Comparison of ENCODE assay signal across 28 cellular contexts in the genomic region with DNA sequence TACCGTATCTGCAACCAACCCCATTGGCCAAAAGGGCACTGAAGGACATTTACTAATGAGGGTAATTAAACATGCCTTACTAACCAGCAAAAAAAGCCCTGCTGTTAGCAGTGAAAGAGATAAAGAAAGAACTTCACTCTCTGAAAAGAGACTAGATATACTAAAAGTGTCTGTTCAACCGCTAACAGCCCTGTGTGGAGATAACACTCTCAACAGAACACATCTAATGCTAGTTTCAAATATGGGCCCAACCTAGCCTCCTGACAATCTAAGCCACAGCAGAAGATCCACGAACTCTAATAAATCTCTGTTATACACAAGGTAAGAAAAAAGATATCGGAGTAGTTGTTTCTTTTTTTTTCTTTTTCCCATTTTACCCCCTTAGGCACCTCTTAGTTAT.
"Had no signal": no experiment of that assay in that cellular context is flagged by ENCODE, and none has a peak within 500 bp of the region (broad histone marks: within the 10 kb centered on the region; RNA-seq: fewer than 3 reads in every experiment).

No MANE protein-coding gene starts in this region.

- ATAC-seq: activated CD4-positive, CD25-positive, alpha-beta regulatory T cell treated with anti-CD3 and anti-CD28 coated beads, Interleukin-2, amount 50 U/mL, for 24 hours; effector memory CD8-positive, alpha-beta T cell; gastrocnemius medialis; lower lobe of right lung; natural killer cell treated with Interleukin-12 subunit alpha and Interleukin-12 subunit beta and Interleukin-15 and Interleukin-18, amount 100 ng/mL, for 72 hours; pancreas; right lobe of liver; stimulated activated naive CD8-positive, alpha-beta T cell treated with anti-CD3 and anti-CD28 coated beads, Interleukin-15, Interleukin-2, amounts not matched to agents 100 U/mL and 50 U/mL, for 24 hours had no signal

- DNase-seq: activated CD4-positive, alpha-beta T cell treated with anti-CD3 and anti-CD28 coated beads for 48 hours; activated CD4-positive, alpha-beta T cell treated with anti-CD3 and anti-CD28 coated beads, Interleukin-2, amount 50 U/mL, for 48 hours; activated CD8-positive, alpha-beta memory T cell treated with anti-CD3 and anti-CD28 coated beads for 24 hours; activated effector memory CD4-positive, alpha-beta T cell treated with Interleukin-2 at 50 U/mL for 16 hours; activated naive CD4-positive, alpha-beta T cell treated with Interleukin-2 at 50 U/mL for 16 hours; activated naive CD8-positive, alpha-beta T cell treated with anti-CD3 and anti-CD28 coated beads for 36 hours; adrenal gland; aorta; caudate nucleus; cortex of kidney; effector memory CD8-positive, alpha-beta T cell; erythroblast; gastrocnemius medialis; glutamatergic neuron; hippocampal formation; lower lobe of right lung; mesenchymal stem cell; pancreas; right lobe of liver; stimulated activated CD4-positive, alpha-beta T cell treated with anti-CD3 and anti-CD28 coated beads, Interleukin-12 subunit alpha, Interleukin-12 subunit beta, amount 100 ng/mL, for 4 hours; stimulated activated CD4-positive, alpha-beta T cell treated with anti-CD3 and anti-CD28 coated beads, Interleukin-4, amount 100 ng/mL, for 1 hour; stimulated activated naive CD8-positive, alpha-beta T cell treated with anti-CD3 and anti-CD28 coated beads, Interleukin-15, Interleukin-2, amounts not matched to agents 100 U/mL and 50 U/mL, for 24 hours; testis; transverse colon; WERI-Rb-1 had no signal

- H3K9me3 ChIP-seq: adrenal gland, gastrocnemius medialis, lower lobe of right lung, pancreas, right lobe of liver, testis, transverse colon had no signal

- H3K4me3 ChIP-seq: adrenal gland, gastrocnemius medialis, lower lobe of right lung, pancreas, right lobe of liver, testis, transverse colon had no signal

- H3K36me3 Mint-ChIP-seq: activated naive CD8-positive, alpha-beta T cell treated with anti-CD3 and anti-CD28 coated beads for 36 hours; natural killer cell treated with Interleukin-12 subunit alpha and Interleukin-12 subunit beta and Interleukin-15 and Interleukin-18, amount 100 ng/mL, for 72 hours had no signal

- H3K36me3 ChIP-seq: adrenal gland, gastrocnemius medialis, lower lobe of right lung, pancreas, transverse colon had no signal

- H3K4me1 ChIP-seq: adrenal gland, gastrocnemius medialis, lower lobe of right lung, pancreas, right lobe of liver, transverse colon had no signal

- H3K27ac Mint-ChIP-seq: activated naive CD8-positive, alpha-beta T cell treated with anti-CD3 and anti-CD28 coated beads for 36 hours; effector memory CD8-positive, alpha-beta T cell; natural killer cell treated with Interleukin-12 subunit alpha and Interleukin-12 subunit beta and Interleukin-15 and Interleukin-18, amount 100 ng/mL, for 72 hours had no signal

- H3K4me1 Mint-ChIP-seq: activated naive CD8-positive, alpha-beta T cell treated with anti-CD3 and anti-CD28 coated beads for 36 hours had no signal

- H3K27ac ChIP-seq: adrenal gland, gastrocnemius medialis, lower lobe of right lung, pancreas, right lobe of liver, transverse colon, WERI-Rb-1 had no signal

- H3K9me3 Mint-ChIP-seq: activated naive CD8-positive, alpha-beta T cell treated with anti-CD3 and anti-CD28 coated beads for 36 hours had no signal

- H3K27me3 ChIP-seq: adrenal gland, gastrocnemius medialis, pancreas, right lobe of liver, testis, transverse colon had no signal

- H3K27me3 Mint-ChIP-seq: activated naive CD8-positive, alpha-beta T cell treated with anti-CD3 and anti-CD28 coated beads for 36 hours; brain; effector memory CD8-positive, alpha-beta T cell; natural killer cell treated with Interleukin-12 subunit alpha and Interleukin-12 subunit beta and Interleukin-15 and Interleukin-18, amount 100 ng/mL, for 72 hours had no signal

- H3K4me3 Mint-ChIP-seq: activated naive CD8-positive, alpha-beta T cell treated with anti-CD3 and anti-CD28 coated beads for 36 hours; brain; effector memory CD8-positive, alpha-beta T cell; natural killer cell treated with Interleukin-12 subunit alpha and Interleukin-12 subunit beta and Interleukin-15 and Interleukin-18, amount 100 ng/mL, for 72 hours had no signal
